In the genomic region with DNA sequence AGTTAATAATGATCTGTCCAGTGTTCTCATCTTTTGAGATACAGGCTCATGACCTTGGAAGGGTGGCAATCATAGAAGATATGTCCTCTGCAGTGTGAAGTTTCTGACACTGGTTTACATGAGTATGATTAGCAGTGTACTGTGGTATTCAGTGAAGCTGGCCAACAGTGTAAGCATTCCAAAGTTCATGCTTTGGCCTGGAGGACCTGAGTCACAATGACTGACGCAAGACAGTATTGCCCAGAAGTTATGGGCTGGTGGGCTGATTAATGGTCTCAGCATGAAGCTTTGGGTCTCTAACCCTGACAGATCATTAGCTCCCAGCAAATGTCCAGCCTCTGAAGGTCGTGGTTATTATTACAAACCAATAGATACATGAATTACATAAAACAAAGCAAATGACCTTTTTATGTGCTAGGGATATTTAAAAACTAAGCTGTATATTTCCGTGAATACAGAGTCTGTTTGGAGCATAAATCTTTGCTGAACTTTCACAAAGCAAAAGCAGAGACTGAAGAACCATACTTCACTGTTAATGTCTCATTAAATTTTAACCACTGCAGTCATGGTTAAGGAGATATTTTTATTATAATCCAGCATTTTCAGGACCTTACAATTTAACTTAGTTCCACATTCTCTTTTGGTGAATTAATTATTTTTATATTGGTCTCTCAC, we compare ENCODE assay signal across 12 cellular contexts. TPM values are rescaled to one million over a fixed set of nuclear protein-coding genes. Genes with fewer than 3 reads are reported as not detected.
A peak's percentile ranks its signal among the peaks of the same experiment; 100 is the strongest.
DNase-seq lines count a peak whose midpoint lies in the region; ATAC-seq and TF ChIP-seq lines count a peak whose summit lies in the region.
"Had no signal": no experiment of that assay in that cellular context is flagged by ENCODE, and none has a peak within 500 bp of the region (broad histone marks: within the 10 kb centered on the region; RNA-seq: fewer than 3 reads in every experiment).

No MANE protein-coding gene starts in this region.

- TF ChIP-seq CTCF in thoracic aorta (IDR thresholded peaks at IDR 0.05) = no peak

- no peak overlapping the region for H3K4me3 ChIP-seq in thoracic aorta
- H3K4me3 ChIP-seq: SK-N-MC had no signal

- no peaks in the 10 kb centered on the region for H3K27me3 ChIP-seq in thoracic aorta (replicated peaks; ENCODE audit: insufficient read depth)

- DNase-seq in HT-29 (ENCODE audit: low spot score) = peak; percentile 25
- peak; percentile 44 for DNase-seq in brain pericyte (ENCODE audit: low read depth, low spot score)
- DNase-seq in kidney glomerular epithelial cell (lab: John Stamatoyannopoulos, UW) = peak; percentile 84
- DNase-seq in thoracic aorta (ENCODE audit: low spot score) = peak; percentile 28
- DNase-seq: activated T-cell treated with anti-CD3 and anti-CD28 coated beads, Interleukin-2, amount 50 U/mL, for 72 hours; NCI-H1436 treated with DMSO at 0.1 percent for 48 hours; stimulated activated CD4-positive, alpha-beta T cell treated with anti-CD3 and anti-CD28 coated beads, Interleukin-2, amount 100 ng/mL, for 24 hours had no signal

- peaks cover 0 to 7% of the 10 kb centered on the region in 2 donors for H3K4me1 ChIP-seq in thoracic aorta (ENCODE audit: control insufficient read depth in 1 of 2, low read depth in 2 of 2)

- ATAC-seq in thoracic aorta (ENCODE audit: insufficient number of reproducible peaks, low FRiP score, low read depth) = peak; percentile 97
- ATAC-seq in GM18858 (IDR thresholded peaks at IDR 0.05; ENCODE audit: unreplicated experiment) = no peak
- ATAC-seq in GM21619 (IDR thresholded peaks at IDR 0.05; ENCODE audit: unreplicated experiment) = no peak
- ATAC-seq in GM21529 (IDR thresholded peaks at IDR 0.05; ENCODE audit: unreplicated experiment) = no peak
- ATAC-seq in HG02623 (IDR thresholded peaks at IDR 0.05; ENCODE audit: unreplicated experiment) = no peak
- ATAC-seq: activated T-cell treated with anti-CD3 and anti-CD28 coated beads, Interleukin-2, amount 50 U/mL, for 72 hours had no signal

- H3K9me3 ChIP-seq in thoracic aorta = no peaks in the 10 kb centered on the region

- peak overlapping the region; percentile 9 to 50 for H3K27ac ChIP-seq in thoracic aorta
- H3K27ac ChIP-seq: SK-N-MC had no signal

- H3K36me3 ChIP-seq in thoracic aorta = no peaks in the 10 kb centered on the region

RNA-seq across cellular contexts. Expression of a gene that starts 28.3 kb away (rescaled TPM):
- total RNA-seq in HT-29 (2014; rRNA removed; shearing (Covaris generic)) = 26.9 and 29.0 TPM in 2 replicates
- 10 to 100 TPM; 55.0 to 86.4 TPM for total RNA-seq in thoracic aorta

Comparison
In these comparisons a context has a peak if more than half of its experiments do, and no peak if none do; other contexts are left out.
1. DNase-seq: peak in every context shown above with its lines; median percentile 84 in kidney glomerular epithelial cell; 44 in brain pericyte; 28 in thoracic aorta; 25 in HT-29.